ENCODE assay signal across 21 cellular contexts in genomic region chr20:31819083-31819784, GRCh38. TPM values are rescaled to one million over a fixed set of nuclear protein-coding genes. Genes with fewer than 3 reads are reported as not detected.
DNase-seq lines count a peak whose midpoint lies in the region; ATAC-seq and TF ChIP-seq lines count a peak whose summit lies in the region.
"Had no signal": no experiment of that assay in that cellular context is flagged by ENCODE, and none has a peak within 500 bp of the region (broad histone marks: within the 10 kb centered on the region; RNA-seq: fewer than 3 reads in every experiment).

Gene MYLK2 (plus strand): TSS chr20:31819356. CDS start chr20:31819581, 225 bp downstream.

- H3K27me3 Mint-ChIP-seq in GM23338 (ENCODE audit: insufficient read depth, low read depth, poor library complexity) (peaks cover 14% of the 10 kb centered on the region), osteocyte (ENCODE audit: unreplicated experiment) (no peaks in the 10 kb centered on the region)

- H3K9me3 ChIP-seq in ascending aorta (no peaks in the 10 kb centered on the region), right cardiac atrium (ENCODE audit: control insufficient read depth, low read length) (no peaks in the 10 kb centered on the region)
- H3K9me3 ChIP-seq: neutrophil had no signal

- 49% methylated on average over 16 of the region's 16 CpGs for WGBS in right cardiac atrium

- intact Hi-C loops in ascending aorta (cut with DNase I) (loop anchor here (5.0 kb wide), 1 partner anchor 157 kb away; no protein-coding TSS in a partner anchor), right cardiac atrium (cut with DNase I) (no loop called here)

- H3K4me1 ChIP-seq in GM23338 (ENCODE audit: insufficient read depth) = peaks cover 13% of the 10 kb centered on the region
- H3K4me1 ChIP-seq in ascending aorta = peaks cover 14 to 45% of the 10 kb centered on the region in 2 donors
- peaks cover 2% of the 10 kb centered on the region for H3K4me1 ChIP-seq in right cardiac atrium (ENCODE audit: control insufficient read depth, insufficient read depth, low read length)

- 0 out of 2 replicates have a peak, but pooled peaks cover 10% of the 10 kb centered on the region for H3F3A ChIP-seq in GM23338 (replicated peaks; ENCODE audit: low read depth)

- H3K36me3 Mint-ChIP-seq in GM23338 (ENCODE audit: low read depth) (no peaks in the 10 kb centered on the region), osteocyte (ENCODE audit: unreplicated experiment) (no peaks in the 10 kb centered on the region)
- H3K36me3 Mint-ChIP-seq: CD14-positive monocyte had no signal

- H3K9me2 ChIP-seq in GM23338 (ENCODE audit: insufficient read depth) = no peaks in the 10 kb centered on the region

- H3K36me3 ChIP-seq in GM23338 (ENCODE audit: insufficient read depth) (no peaks in the 10 kb centered on the region), ascending aorta (no peaks in the 10 kb centered on the region)
- H3K36me3 ChIP-seq: neutrophil had no signal

- H3K27ac Mint-ChIP-seq in GM23338 = no peak within 1 kb of the TSS
- no peak within 1 kb of the TSS for H3K27ac Mint-ChIP-seq in osteocyte (ENCODE audit: unreplicated experiment)

- H3K9me3 Mint-ChIP-seq in GM23338 (no peaks in the 10 kb centered on the region), osteocyte (ENCODE audit: unreplicated experiment) (no peaks in the 10 kb centered on the region)

- H3K4me3 ChIP-seq in GM23338 (no peak within 1 kb of the TSS), ascending aorta (no peak within 1 kb of the TSS), right cardiac atrium (ENCODE audit: low read length) (no peak within 1 kb of the TSS)

- H4K20me1 ChIP-seq in GM23338 (replicated peaks; ENCODE audit: insufficient read depth) = no peaks in the 10 kb centered on the region; the same call in 1 of the 2 replicates

- no peak within 1 kb of the TSS for H3K4me3 Mint-ChIP-seq in GM23338
- H3K4me3 Mint-ChIP-seq in osteocyte (ENCODE audit: unreplicated experiment) = no peak within 1 kb of the TSS
- H3K4me3 Mint-ChIP-seq: CD14-positive monocyte had no signal

- no peak within 1 kb of the TSS for H3K4me2 ChIP-seq in GM23338

- H3K4me1 Mint-ChIP-seq in GM23338 = peaks cover 12% of the 10 kb centered on the region
- H3K4me1 Mint-ChIP-seq in osteocyte (ENCODE audit: unreplicated experiment) = peaks cover 29% of the 10 kb centered on the region

- DNase-seq in GM23338 (ENCODE audit: low spot score) (peak; percentile 37), NCI-H2196 (lab: John Stamatoyannopoulos, UW; ENCODE audit: unreplicated experiment) (peak; percentile 43), ascending aorta (ENCODE audit: low spot score in 2 of 2) (peak in 1 of 2 donors; percentile 64), right cardiac atrium (peak; percentile 41 to 78 (median 75)), osteocyte (ENCODE audit: extremely low spot score, unreplicated experiment) (no peak), NCI-H187 (lab: John Stamatoyannopoulos, UW) (no peak), mesenteric fat pad (ENCODE audit: low spot score) (no peak)
- DNase-seq: ACHN; activated CD4-positive, alpha-beta T cell treated with anti-CD3 and anti-CD28 coated beads, Interleukin-2, amount 50 U/mL, for 4 hours; activated naive CD4-positive, alpha-beta T cell treated with anti-CD3 and anti-CD28 coated beads, Interleukin-2, amount 50 U/mL, for 16 hours; activated T-cell treated with anti-CD3 and anti-CD28 coated beads for 4 hours; cortex of kidney; foreskin fibroblast; kidney glomerular epithelial cell; midbrain; retina; stimulated activated naive CD8-positive, alpha-beta T cell treated with anti-CD3 and anti-CD28 coated beads, Interleukin-15, Interleukin-2, amounts not matched to agents 100 U/mL and 50 U/mL, for 24 hours; trophoblast cell had no signal

- H3K27ac ChIP-seq in GM23338 (ENCODE audit: low read depth) (no peak within 1 kb of the TSS), ascending aorta (peak within 1 kb of the TSS; percentile 21 to 23), right cardiac atrium (ENCODE audit: low read length) (peak within 1 kb of the TSS; percentile 6)
- H3K27ac ChIP-seq: neutrophil had no signal

- TF ChIP-seq CTCF in GM23338 (conservative IDR thresholded peaks at IDR 0.05; ENCODE audit: low read depth in 2 of 2) (no peak), ascending aorta (IDR thresholded peaks at IDR 0.05) (no peak), osteocyte (IDR thresholded peaks at IDR 0.05) (no peak)

- H2AFZ ChIP-seq in GM23338 = no peak within 1 kb of the TSS

- ATAC-seq in GM23338 (no peak), right cardiac atrium (peak; percentile 12 to 37), GM21529 (IDR thresholded peaks at IDR 0.05; ENCODE audit: unreplicated experiment) (no peak)
- ATAC-seq: stimulated activated naive CD8-positive, alpha-beta T cell treated with anti-CD3 and anti-CD28 coated beads, Interleukin-15, Interleukin-2, amounts not matched to agents 100 U/mL and 50 U/mL, for 24 hours had no signal

- H3K27me3 ChIP-seq in GM23338 (ENCODE audit: insufficient read depth) (no peaks in the 10 kb centered on the region), ascending aorta (no peaks in the 10 kb centered on the region), right cardiac atrium (ENCODE audit: control insufficient read depth, insufficient read depth) (no peaks in the 10 kb centered on the region)

- no peaks in the 10 kb centered on the region for H3K79me2 ChIP-seq in GM23338 (replicated peaks; ENCODE audit: insufficient read depth)

TF ChIP-seq in GM23338, 12 proteins besides CTCF, POLR2A, EP300 and RAD21 (continues in another document):
- no peak for TF ChIP-seq JUNB (IDR thresholded peaks at IDR 0.05; ENCODE audit: unreplicated experiment)
- TF ChIP-seq ZNF114 (CRISPR knock-in tag; IDR thresholded peaks at IDR 0.05) = no peak
- no peak for TF ChIP-seq REST (IDR thresholded peaks at IDR 0.05; ENCODE audit: unreplicated experiment)
- no peak for TF ChIP-seq EZH2phosphoT487 (IDR thresholded peaks at IDR 0.05; ENCODE audit: unreplicated experiment)

RNA-seq across cellular contexts. Expression of gene MYLK2, which starts in this region (rescaled TPM):
- 0.28 TPM in 1 of 2 replicates, not detected in the other for total RNA-seq in GM23338 (2014; rRNA removed; shearing (Covaris generic))
- 0.21 and 0.23 TPM in 2 replicates for polyA plus RNA-seq in GM23338 (2016; fragmentation: Nextera tagmentation; extraction: Ambion mirVana)
- total RNA-seq in ascending aorta = not detected
- 1 to 10 TPM in 1 of 4 donors, under 1 TPM in 3; 0.51 to 2.0 (median 0.83) TPM for total RNA-seq in right cardiac atrium
- 0.54 TPM for polyA plus RNA-seq in right cardiac atrium
- total RNA-seq in osteocyte = 0.10 and 0.27 TPM in 2 replicates
- not detected for total RNA-seq in mesenteric fat pad
- polyA plus RNA-seq: CD14-positive monocyte had no signal

Comparison
In these comparisons a context has a peak if more than half of its experiments do, and no peak if none do; other contexts are left out.
1. Peak in DNase-seq in GM23338; RNA of the gene not detected or under 1 TPM.
2. ATAC-seq: peak in right cardiac atrium (2 of 2); none in GM23338 (single experiment) and GM21529 (single experiment).
3. DNase-seq: peak in NCI-H2196 (single experiment) and right cardiac atrium (3 of 3); none in osteocyte (single experiment), NCI-H187 (0 of 2) and mesenteric fat pad (single experiment).